In genomic region chr2:8543412-8544167, GRCh38 we compare ENCODE assay signal across 8 cellular contexts.
A peak's percentile ranks its signal among the peaks of the same experiment; 100 is the strongest.
DNase-seq lines count a peak whose midpoint lies in the region; ATAC-seq and TF ChIP-seq lines count a peak whose summit lies in the region.

No MANE protein-coding gene starts in this region.

- H3K4me1 ChIP-seq in osteoblast (ENCODE audit: insufficient read depth, low read length) = peaks cover 16% of the 10 kb centered on the region

- H3K27me3 Mint-ChIP-seq in effector memory CD8-positive, alpha-beta T cell = no peaks in the 10 kb centered on the region
- no peaks in the 10 kb centered on the region for H3K27me3 Mint-ChIP-seq in type B pancreatic cell

- H3K4me1 Mint-ChIP-seq in effector memory CD8-positive, alpha-beta T cell (ENCODE audit: low read depth in 2 of 2) = peaks cover 63 to 84% of the 10 kb centered on the region in 2 donors
- peaks cover 63% of the 10 kb centered on the region for H3K4me1 Mint-ChIP-seq in type B pancreatic cell (ENCODE audit: unreplicated experiment)

- H3K27me3 ChIP-seq in osteoblast (ENCODE audit: insufficient read depth, low read length) = no peaks in the 10 kb centered on the region

- CTCF ChIA-PET in GM10248 (lab: Yijun Ruan, JAX) = interaction anchor here (0.8 to 3.4 kb wide), 9 partner anchors 9 to 239 kb away, joined by 3 to 17 read pairs (median 5); no protein-coding TSS in a partner anchor

- H3K9me3 Mint-ChIP-seq in effector memory CD8-positive, alpha-beta T cell = no peaks in the 10 kb centered on the region
- no peaks in the 10 kb centered on the region for H3K9me3 Mint-ChIP-seq in type B pancreatic cell

- H3K9me3 ChIP-seq in osteoblast (ENCODE audit: low read depth, low read length) = no peaks in the 10 kb centered on the region

- H3K36me3 Mint-ChIP-seq in effector memory CD8-positive, alpha-beta T cell (ENCODE audit: insufficient read depth) = peaks cover 17% of the 10 kb centered on the region
- no peaks in the 10 kb centered on the region for H3K36me3 Mint-ChIP-seq in type B pancreatic cell

- ATAC-seq in GM21619 (IDR thresholded peaks at IDR 0.05; ENCODE audit: unreplicated experiment) = peak; percentile 69
- peak; percentile 49 for ATAC-seq in effector memory CD8-positive, alpha-beta T cell (replicated peaks)

- peak overlapping the region; percentile 84 to 87 for H3K4me3 Mint-ChIP-seq in effector memory CD8-positive, alpha-beta T cell
- no peak overlapping the region for H3K4me3 Mint-ChIP-seq in type B pancreatic cell

- TF ChIP-seq CTCF in GM10248 (IDR thresholded peaks at IDR 0.05; ENCODE audit: control extremely low read depth, extremely low read depth, low read depth, missing control alignments) = no peak
- no peak for TF ChIP-seq CTCF in osteoblast (IDR thresholded peaks at IDR 0.05; ENCODE audit: extremely low read depth, low read depth, low read length)
- no peak for TF ChIP-seq CTCF in type B pancreatic cell (conservative IDR thresholded peaks at IDR 0.05)

- peak overlapping the region; percentile 97 to 98 for H3K27ac Mint-ChIP-seq in effector memory CD8-positive, alpha-beta T cell
- no peak overlapping the region for H3K27ac Mint-ChIP-seq in type B pancreatic cell

- peak overlapping the region; percentile 63 for H3K4me2 ChIP-seq in osteoblast (ENCODE audit: insufficient read depth, low read length)

- peak overlapping the region; percentile 72 for H3K27ac ChIP-seq in osteoblast (ENCODE audit: low read depth, low read length)

- no peaks in the 10 kb centered on the region for H3K79me2 ChIP-seq in osteoblast (ENCODE audit: insufficient read depth, low read length)

- no peaks in the 10 kb centered on the region for H3K36me3 ChIP-seq in osteoblast (ENCODE audit: insufficient read depth, low read length)

- H4K20me1 ChIP-seq in osteoblast (ENCODE audit: insufficient read depth, low read length) = no peaks in the 10 kb centered on the region

- no peak overlapping the region for H3K4me3 ChIP-seq in Jurkat, Clone E6-1 (ENCODE audit: low read length)
- peak overlapping the region; percentile 57 for H3K4me3 ChIP-seq in osteoblast (ENCODE audit: insufficient read depth, low read length)

- DNase-seq in GM10248 (ENCODE audit: extremely low spot score) = peak; percentile 82
- peak; percentile 65 for DNase-seq in Jurkat, Clone E6-1 (ENCODE audit: low read depth, low spot score)
- peak; percentile 33 for DNase-seq in activated CD4-positive, CD25-positive, alpha-beta regulatory T cell treated with anti-CD3 and anti-CD28 coated beads, Interleukin-2, amount 50 U/mL, for 16 hours (ENCODE audit: low read depth, low spot score)
- peak; percentile 36 to 50 (median 39) for DNase-seq in effector memory CD8-positive, alpha-beta T cell
- peak; percentile 98 for DNase-seq in osteoblast (ENCODE audit: insufficient read length, low spot score, missing footprints)
- no peak for DNase-seq in midbrain (lab: John Stamatoyannopoulos, UW)
- DNase-seq in type B pancreatic cell (ENCODE audit: extremely low spot score, unreplicated experiment) = no peak

- peak overlapping the region; percentile 47 for H2AFZ ChIP-seq in osteoblast (ENCODE audit: low read length)

- POLR2A ChIA-PET in GM10248 (lab: Yijun Ruan, JAX) = interaction anchor here (2.3 to 4.5 kb wide), 2 partner anchors 28 to 139 kb away, joined by 6 to 27 read pairs; partner anchors contain the start of gene ID2

Comparison
In these comparisons a context has a peak if more than half of its experiments do, and no peak if none do; other contexts are left out.
1. DNase-seq: peak in GM10248 (single experiment), Jurkat, Clone E6-1 (single experiment), activated CD4-positive, CD25-positive, alpha-beta regulatory T cell treated with anti-CD3 and anti-CD28 coated beads, Interleukin-2, amount 50 U/mL, for 16 hours (single experiment), effector memory CD8-positive, alpha-beta T cell (3 of 3) and osteoblast (single experiment); none in midbrain (single experiment) and type B pancreatic cell (single experiment).